ENCODE assay signal across 19 cellular contexts in genomic region chr17:2860045-2860444, GRCh38.
DNase-seq lines count a peak whose midpoint lies in the region; ATAC-seq and TF ChIP-seq lines count a peak whose summit lies in the region.
"Had no signal": no experiment of that assay in that cellular context is flagged by ENCODE, and none has a peak within 500 bp of the region (broad histone marks: within the 10 kb centered on the region; RNA-seq: fewer than 3 reads in every experiment).

No MANE protein-coding gene starts in this region.

- no peaks in the 10 kb centered on the region for H3K9me3 ChIP-seq in sigmoid colon

- H3K36me3 ChIP-seq in sigmoid colon, result no peaks in the 10 kb centered on the region

- H3K27ac ChIP-seq in sigmoid colon, result no peak overlapping the region

- POLR2A ChIA-PET in WTC11 (lab: Charles Lee), result interaction anchor here (0.7 to 2.1 kb wide), 2 partner anchors 11 to 12 kb away, joined by 4 to 7 read pairs; no protein-coding TSS in a partner anchor

- DNase-seq in NCI-H2171 treated with DMSO at 0.1 percent for 48 hours (lab: John Stamatoyannopoulos, UW) (peak; percentile 40), NCI-H2171 (lab: John Stamatoyannopoulos, UW) (no peak), WTC11 (ENCODE audit: low spot score) (no peak), immature natural killer cell (no peak), sigmoid colon (no peak), amniotic stem cell (lab: John Stamatoyannopoulos, UW) (no peak)
- DNase-seq in stimulated activated effector memory CD8-positive, alpha-beta T cell treated with anti-CD3 and anti-CD28 coated beads, Interleukin-12 subunit alpha, Interleukin-12 subunit beta, amount 100 ng/mL, for 72 hours (ENCODE audit: low spot score in 2 of 2), result no peak
- no peak for DNase-seq in activated naive CD4-positive, alpha-beta T cell treated with anti-CD3 and anti-CD28 coated beads, Interleukin-2, amount 10 ng/mL, durations not matched to agents 7 days and 5 days
- DNase-seq: 8988T, GOT3, NCI-H1105, NCI-H2107, NCI-H226, NCI-H526, SHP77 had no signal

- H3K27me3 ChIP-seq in sigmoid colon, result no peaks in the 10 kb centered on the region

- TF ChIP-seq CTCF in WTC11 (IDR thresholded peaks at IDR 0.05), result no peak
- TF ChIP-seq CTCF in sigmoid colon (IDR thresholded peaks at IDR 0.05), result no peak

- 0 out of 2 replicates have a peak, but pooled peaks cover 4% of the 10 kb centered on the region for H3K9me3 Mint-ChIP-seq in WTC11
- H3K9me3 Mint-ChIP-seq in immature natural killer cell, result no peaks in the 10 kb centered on the region
- H3K9me3 Mint-ChIP-seq in stimulated activated effector memory CD8-positive, alpha-beta T cell treated with anti-CD3 and anti-CD28 coated beads, Interleukin-12 subunit alpha, Interleukin-12 subunit beta, amount 100 ng/mL, for 72 hours, result no peaks in the 10 kb centered on the region
- H3K9me3 Mint-ChIP-seq in activated naive CD4-positive, alpha-beta T cell treated with anti-CD3 and anti-CD28 coated beads, Interleukin-2, amount 10 ng/mL, durations not matched to agents 7 days and 5 days, result no peaks in the 10 kb centered on the region
- H3K9me3 Mint-ChIP-seq: CD14-positive monocyte had no signal

- CTCF ChIA-PET in WTC11 (lab: Charles Lee), result interaction anchor here (1.5 to 4.1 kb wide), 3 partner anchors 11 to 70 kb away, joined by 4 to 20 read pairs (median 10); no protein-coding TSS in a partner anchor
- CTCF ChIA-PET in activated naive CD4-positive, alpha-beta T cell treated with anti-CD3 and anti-CD28 coated beads, Interleukin-2, amount 10 ng/mL, durations not matched to agents 7 days and 5 days (lab: Charles Lee), result interaction anchor here (0.6 to 1.6 kb wide), 2 partner anchors 11 to 87 kb away, joined by 4 to 5 read pairs; no protein-coding TSS in a partner anchor

- H3K4me3 Mint-ChIP-seq in WTC11 (no peak overlapping the region), immature natural killer cell (peak overlapping the region in 2 of 5 donors; percentile 25 to 30)
- no peak overlapping the region for H3K4me3 Mint-ChIP-seq in stimulated activated effector memory CD8-positive, alpha-beta T cell treated with anti-CD3 and anti-CD28 coated beads, Interleukin-12 subunit alpha, Interleukin-12 subunit beta, amount 100 ng/mL, for 72 hours
- H3K4me3 Mint-ChIP-seq in activated naive CD4-positive, alpha-beta T cell treated with anti-CD3 and anti-CD28 coated beads, Interleukin-2, amount 10 ng/mL, durations not matched to agents 7 days and 5 days, result no peak overlapping the region
- H3K4me3 Mint-ChIP-seq: CD14-positive monocyte had no signal

- intact Hi-C loops in sigmoid colon (cut with DNase I), result no loop called here

- WGBS in sigmoid colon, 2 donors, result 81 to 84% methylated on average over 4 of the region's 4 CpGs

- peaks cover 0 to 4% (median 2%) of the 10 kb centered on the region in 4 donors for H3K4me1 ChIP-seq in sigmoid colon

- peaks cover 68% of the 10 kb centered on the region for H3K4me1 Mint-ChIP-seq in WTC11
- peaks cover 67 to 82% of the 10 kb centered on the region in 2 donors for H3K4me1 Mint-ChIP-seq in immature natural killer cell
- peaks cover 43% of the 10 kb centered on the region for H3K4me1 Mint-ChIP-seq in stimulated activated effector memory CD8-positive, alpha-beta T cell treated with anti-CD3 and anti-CD28 coated beads, Interleukin-12 subunit alpha, Interleukin-12 subunit beta, amount 100 ng/mL, for 72 hours
- peaks cover 3% of the 10 kb centered on the region for H3K4me1 Mint-ChIP-seq in activated naive CD4-positive, alpha-beta T cell treated with anti-CD3 and anti-CD28 coated beads, Interleukin-2, amount 10 ng/mL, durations not matched to agents 7 days and 5 days

- TF ChIP-seq EP300 in sigmoid colon (IDR thresholded peaks at IDR 0.05), result no peak

- TF ChIP-seq POLR2A in sigmoid colon (IDR thresholded peaks at IDR 0.05), result no peak

- H3K36me3 Mint-ChIP-seq in WTC11 (peaks cover 10% of the 10 kb centered on the region), immature natural killer cell (peaks cover 0 to 4% (median 1%) of the 10 kb centered on the region in 3 donors)
- H3K36me3 Mint-ChIP-seq in stimulated activated effector memory CD8-positive, alpha-beta T cell treated with anti-CD3 and anti-CD28 coated beads, Interleukin-12 subunit alpha, Interleukin-12 subunit beta, amount 100 ng/mL, for 72 hours, result no peaks in the 10 kb centered on the region
- H3K36me3 Mint-ChIP-seq in activated naive CD4-positive, alpha-beta T cell treated with anti-CD3 and anti-CD28 coated beads, Interleukin-2, amount 10 ng/mL, durations not matched to agents 7 days and 5 days, result peaks cover 1% of the 10 kb centered on the region

- no peak for ATAC-seq in WTC11
- ATAC-seq in stimulated activated effector memory CD8-positive, alpha-beta T cell treated with anti-CD3 and anti-CD28 coated beads, Interleukin-12 subunit alpha, Interleukin-12 subunit beta, amount 100 ng/mL, for 72 hours, result no peak
- ATAC-seq: GM12878, K562, SK-N-SH treated with all-trans-retinoic acid at 6 μM for 48 hours had no signal

- H3K27me3 Mint-ChIP-seq in WTC11 (ENCODE audit: low read depth) (no peaks in the 10 kb centered on the region), immature natural killer cell (ENCODE audit: low read depth in 3 of 3) (peaks cover 0 to 2% (median 0%) of the 10 kb centered on the region in 3 donors)
- peaks cover 32% of the 10 kb centered on the region for H3K27me3 Mint-ChIP-seq in activated naive CD4-positive, alpha-beta T cell treated with anti-CD3 and anti-CD28 coated beads, Interleukin-2, amount 10 ng/mL, durations not matched to agents 7 days and 5 days

- no peak overlapping the region for H3K4me3 ChIP-seq in sigmoid colon
- H3K4me3 ChIP-seq: GM12878, K562 had no signal

- H3K27ac Mint-ChIP-seq in WTC11, result peak overlapping the region; percentile 57
- H3K27ac Mint-ChIP-seq in immature natural killer cell, result peak overlapping the region in 5 of 6 donors; percentile 49 to 74 (median 64)
- H3K27ac Mint-ChIP-seq in stimulated activated effector memory CD8-positive, alpha-beta T cell treated with anti-CD3 and anti-CD28 coated beads, Interleukin-12 subunit alpha, Interleukin-12 subunit beta, amount 100 ng/mL, for 72 hours, result peak overlapping the region; percentile 68
- H3K27ac Mint-ChIP-seq in activated naive CD4-positive, alpha-beta T cell treated with anti-CD3 and anti-CD28 coated beads, Interleukin-2, amount 10 ng/mL, durations not matched to agents 7 days and 5 days, result no peak overlapping the region

TF ChIP-seq in WTC11, 78 proteins besides CTCF, POLR2A, EP300 and RAD21 (continues in another document):
- no peak for TF ChIP-seq PRDM15 (CRISPR knock-in tag; IDR thresholded peaks at IDR 0.05)
- no peak for TF ChIP-seq FOXJ3 (CRISPR knock-in tag; IDR thresholded peaks at IDR 0.05; ENCODE audit: borderline replicate concordance)
- no peak for TF ChIP-seq ZNF423 (CRISPR knock-in tag; IDR thresholded peaks at IDR 0.05)
- no peak for TF ChIP-seq ZNF232 (CRISPR knock-in tag; IDR thresholded peaks at IDR 0.05)
- TF ChIP-seq RELA (CRISPR knock-in tag; IDR thresholded peaks at IDR 0.05; ENCODE audit: borderline replicate concordance), result no peak
- no peak for TF ChIP-seq FOXP4 (CRISPR knock-in tag; IDR thresholded peaks at IDR 0.05)
- TF ChIP-seq MYBL2 (CRISPR knock-in tag; IDR thresholded peaks at IDR 0.05), result no peak
- TF ChIP-seq NR1H2 (CRISPR knock-in tag; IDR thresholded peaks at IDR 0.05), result no peak
